Comparison of ENCODE assay signal across 1 cellular context in the genomic region with DNA sequence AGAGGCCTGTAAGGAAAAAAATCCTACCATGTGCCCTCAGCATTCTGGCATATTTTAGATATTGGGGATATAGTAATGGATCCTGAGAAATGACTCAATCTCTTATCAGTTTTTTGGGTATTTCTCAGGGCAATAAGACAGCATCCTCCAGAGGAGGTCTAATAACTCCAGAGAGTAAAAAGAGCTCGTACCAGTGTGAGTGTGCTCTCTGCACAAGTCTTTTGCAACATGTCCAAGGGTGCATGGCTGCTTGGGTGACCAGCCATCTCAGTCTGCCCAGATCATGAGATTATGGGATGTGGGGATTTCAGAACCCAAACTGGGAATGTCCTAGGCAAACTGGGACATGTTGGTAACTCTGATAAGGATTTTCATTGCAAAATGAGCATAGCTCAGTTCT.
TF ChIP-seq lines count a peak whose summit lies in the region.

No MANE protein-coding gene starts in this region.

TF ChIP-seq in HepG2, 621 proteins besides CTCF, POLR2A, EP300 and RAD21:
- TF ChIP-seq ZSCAN25 (CRISPR knock-in tag; IDR thresholded peaks at IDR 0.05) = no peak
- TF ChIP-seq ZNF7 (CRISPR knock-in tag; IDR thresholded peaks at IDR 0.05) = no peak
- no peak for TF ChIP-seq MLLT10 (CRISPR knock-in tag; IDR thresholded peaks at IDR 0.05)
- TF ChIP-seq CENPX (CRISPR knock-in tag; IDR thresholded peaks at IDR 0.05) = no peak
- TF ChIP-seq ZNF674 (CRISPR knock-in tag; IDR thresholded peaks at IDR 0.05; ENCODE audit: low read depth) = no peak
- no peak for TF ChIP-seq HDAC6 (IDR thresholded peaks at IDR 0.05; ENCODE audit: low read depth, low read length)
- TF ChIP-seq ZNF124 (CRISPR knock-in tag; IDR thresholded peaks at IDR 0.05) = no peak
- TF ChIP-seq, protein P1, sequence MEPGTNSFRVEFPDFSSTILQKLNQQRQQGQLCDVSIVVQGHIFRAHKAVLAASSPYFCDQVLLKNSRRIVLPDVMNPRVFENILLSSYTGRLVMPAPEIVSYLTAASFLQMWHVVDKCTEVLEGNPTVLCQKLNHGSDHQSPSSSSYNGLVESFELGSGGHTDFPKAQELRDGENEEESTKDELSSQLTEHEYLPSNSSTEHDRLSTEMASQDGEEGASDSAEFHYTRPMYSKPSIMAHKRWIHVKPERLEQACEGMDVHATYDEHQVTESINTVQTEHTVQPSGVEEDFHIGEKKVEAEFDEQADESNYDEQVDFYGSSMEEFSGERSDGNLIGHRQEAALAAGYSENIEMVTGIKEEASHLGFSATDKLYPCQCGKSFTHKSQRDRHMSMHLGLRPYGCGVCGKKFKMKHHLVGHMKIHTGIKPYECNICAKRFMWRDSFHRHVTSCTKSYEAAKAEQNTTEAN (CRISPR knock-in tag; conservative IDR thresholded peaks at IDR 0.05) = no peak
- no peak for TF ChIP-seq FOXA1 (IDR thresholded peaks at IDR 0.05)
- TF ChIP-seq FOXA1 (CRISPR knock-in tag; IDR thresholded peaks at IDR 0.05) = no peak
- TF ChIP-seq, protein P2, sequence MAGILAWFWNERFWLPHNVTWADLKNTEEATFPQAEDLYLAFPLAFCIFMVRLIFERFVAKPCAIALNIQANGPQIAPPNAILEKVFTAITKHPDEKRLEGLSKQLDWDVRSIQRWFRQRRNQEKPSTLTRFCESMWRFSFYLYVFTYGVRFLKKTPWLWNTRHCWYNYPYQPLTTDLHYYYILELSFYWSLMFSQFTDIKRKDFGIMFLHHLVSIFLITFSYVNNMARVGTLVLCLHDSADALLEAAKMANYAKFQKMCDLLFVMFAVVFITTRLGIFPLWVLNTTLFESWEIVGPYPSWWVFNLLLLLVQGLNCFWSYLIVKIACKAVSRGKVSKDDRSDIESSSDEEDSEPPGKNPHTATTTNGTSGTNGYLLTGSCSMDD (CRISPR knock-in tag; IDR thresholded peaks at IDR 0.05) = no peak
- TF ChIP-seq, protein P3, sequence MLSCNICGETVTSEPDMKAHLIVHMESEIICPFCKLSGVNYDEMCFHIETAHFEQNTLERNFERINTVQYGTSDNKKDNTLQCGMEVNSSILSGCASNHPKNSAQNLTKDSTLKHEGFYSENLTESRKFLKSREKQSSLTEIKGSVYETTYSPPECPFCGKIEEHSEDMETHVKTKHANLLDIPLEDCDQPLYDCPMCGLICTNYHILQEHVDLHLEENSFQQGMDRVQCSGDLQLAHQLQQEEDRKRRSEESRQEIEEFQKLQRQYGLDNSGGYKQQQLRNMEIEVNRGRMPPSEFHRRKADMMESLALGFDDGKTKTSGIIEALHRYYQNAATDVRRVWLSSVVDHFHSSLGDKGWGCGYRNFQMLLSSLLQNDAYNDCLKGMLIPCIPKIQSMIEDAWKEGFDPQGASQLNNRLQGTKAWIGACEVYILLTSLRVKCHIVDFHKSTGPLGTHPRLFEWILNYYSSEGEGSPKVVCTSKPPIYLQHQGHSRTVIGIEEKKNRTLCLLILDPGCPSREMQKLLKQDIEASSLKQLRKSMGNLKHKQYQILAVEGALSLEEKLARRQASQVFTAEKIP (CRISPR knock-in tag; IDR thresholded peaks at IDR 0.05; ENCODE audit: borderline replicate concordance) = no peak
- no peak for TF ChIP-seq ZZZ3 (CRISPR knock-in tag; IDR thresholded peaks at IDR 0.05; ENCODE audit: borderline replicate concordance)
- TF ChIP-seq, protein P4, sequence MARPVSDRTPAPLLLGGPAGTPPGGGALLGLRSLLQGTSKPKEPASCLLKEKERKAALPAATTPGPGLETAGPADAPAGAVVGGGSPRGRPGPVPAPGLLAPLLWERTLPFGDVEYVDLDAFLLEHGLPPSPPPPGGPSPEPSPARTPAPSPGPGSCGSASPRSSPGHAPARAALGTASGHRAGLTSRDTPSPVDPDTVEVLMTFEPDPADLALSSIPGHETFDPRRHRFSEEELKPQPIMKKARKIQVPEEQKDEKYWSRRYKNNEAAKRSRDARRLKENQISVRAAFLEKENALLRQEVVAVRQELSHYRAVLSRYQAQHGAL (CRISPR knock-in tag; IDR thresholded peaks at IDR 0.05; ENCODE audit: not compliant biosample characterization) = no peak
- no peak for TF ChIP-seq ZBTB8A (CRISPR knock-in tag; IDR thresholded peaks at IDR 0.05; ENCODE audit: borderline replicate concordance, low read depth)
- TF ChIP-seq, protein P5, sequence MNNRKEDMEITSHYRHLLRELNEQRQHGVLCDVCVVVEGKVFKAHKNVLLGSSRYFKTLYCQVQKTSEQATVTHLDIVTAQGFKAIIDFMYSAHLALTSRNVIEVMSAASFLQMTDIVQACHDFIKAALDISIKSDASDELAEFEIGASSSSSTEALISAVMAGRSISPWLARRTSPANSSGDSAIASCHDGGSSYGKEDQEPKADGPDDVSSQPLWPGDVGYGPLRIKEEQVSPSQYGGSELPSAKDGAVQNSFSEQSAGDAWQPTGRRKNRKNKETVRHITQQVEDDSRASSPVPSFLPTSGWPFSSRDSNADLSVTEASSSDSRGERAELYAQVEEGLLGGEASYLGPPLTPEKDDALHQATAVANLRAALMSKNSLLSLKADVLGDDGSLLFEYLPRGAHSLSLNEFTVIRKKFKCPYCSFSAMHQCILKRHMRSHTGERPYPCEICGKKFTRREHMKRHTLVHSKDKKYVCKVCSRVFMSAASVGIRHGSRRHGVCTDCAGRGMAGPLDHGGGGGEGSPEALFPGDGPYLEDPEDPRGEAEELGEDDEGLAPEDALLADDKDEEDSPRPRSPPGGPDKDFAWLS (CRISPR knock-in tag; IDR thresholded peaks at IDR 0.05; ENCODE audit: borderline replicate concordance) = no peak
- TF ChIP-seq ZNF777 (CRISPR knock-in tag; IDR thresholded peaks at IDR 0.05) = no peak
- TF ChIP-seq MED8 (CRISPR knock-in tag; IDR thresholded peaks at IDR 0.05; ENCODE audit: insufficient replicate concordance) = no peak
- TF ChIP-seq ZNF33B (CRISPR knock-in tag; IDR thresholded peaks at IDR 0.05) = no peak
- TF ChIP-seq MEF2D (CRISPR knock-in tag; IDR thresholded peaks at IDR 0.05) = no peak
- TF ChIP-seq, protein P6, sequence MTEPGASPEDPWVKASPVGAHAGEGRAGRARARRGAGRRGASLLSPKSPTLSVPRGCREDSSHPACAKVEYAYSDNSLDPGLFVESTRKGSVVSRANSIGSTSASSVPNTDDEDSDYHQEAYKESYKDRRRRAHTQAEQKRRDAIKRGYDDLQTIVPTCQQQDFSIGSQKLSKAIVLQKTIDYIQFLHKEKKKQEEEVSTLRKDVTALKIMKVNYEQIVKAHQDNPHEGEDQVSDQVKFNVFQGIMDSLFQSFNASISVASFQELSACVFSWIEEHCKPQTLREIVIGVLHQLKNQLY (CRISPR knock-in tag; IDR thresholded peaks at IDR 0.05) = no peak
